Comparison of ENCODE assay signal across 7 cellular contexts in genomic region chr22:46652081-46652929, GRCh38. TPM values are rescaled to one million over a fixed set of nuclear protein-coding genes. Genes with fewer than 3 reads are reported as not detected.
DNase-seq lines count a peak whose midpoint lies in the region; ATAC-seq and TF ChIP-seq lines count a peak whose summit lies in the region.

No MANE protein-coding gene starts in this region.

- H4K20me1 ChIP-seq in hepatocyte (ENCODE audit: insufficient read depth, poor library complexity, severe bottlenecking), result peaks cover 3% of the 10 kb centered on the region

- H3K36me3 ChIP-seq in hepatocyte (replicated peaks; ENCODE audit: insufficient read depth, low read depth), result no peaks in the 10 kb centered on the region

- peak overlapping the region; percentile 22 for H3K4me3 Mint-ChIP-seq in stimulated activated effector memory CD8-positive, alpha-beta T cell treated with anti-CD3 and anti-CD28 coated beads, Interleukin-12 subunit alpha, Interleukin-12 subunit beta, amount 100 ng/mL, for 72 hours

- no peaks in the 10 kb centered on the region for H3K9me3 Mint-ChIP-seq in stimulated activated effector memory CD8-positive, alpha-beta T cell treated with anti-CD3 and anti-CD28 coated beads, Interleukin-12 subunit alpha, Interleukin-12 subunit beta, amount 100 ng/mL, for 72 hours

- peaks cover 52% of the 10 kb centered on the region for H3K4me1 Mint-ChIP-seq in stimulated activated effector memory CD8-positive, alpha-beta T cell treated with anti-CD3 and anti-CD28 coated beads, Interleukin-12 subunit alpha, Interleukin-12 subunit beta, amount 100 ng/mL, for 72 hours

- peaks cover 26% of the 10 kb centered on the region for H3K4me1 ChIP-seq in hepatocyte (ENCODE audit: insufficient read depth)

- H3K4me2 ChIP-seq in hepatocyte, result peak overlapping the region; percentile 44

- no peak for TF ChIP-seq CTCF in hepatocyte (IDR thresholded peaks at IDR 0.05; ENCODE audit: poor library complexity)

- H3K4me3 ChIP-seq in hepatocyte, result no peak overlapping the region

- no peaks in the 10 kb centered on the region for H3K27me3 ChIP-seq in hepatocyte

- H3K79me2 ChIP-seq in hepatocyte, result peaks cover 45% of the 10 kb centered on the region

- H2AFZ ChIP-seq in hepatocyte, result no peak overlapping the region

- H3K36me3 Mint-ChIP-seq in stimulated activated effector memory CD8-positive, alpha-beta T cell treated with anti-CD3 and anti-CD28 coated beads, Interleukin-12 subunit alpha, Interleukin-12 subunit beta, amount 100 ng/mL, for 72 hours, result no peaks in the 10 kb centered on the region

- WGBS in hepatocyte (ENCODE audit: low lambda C conversion rate, missing lambda C conversion rate), result 63% methylated on average over 23 of the region's 23 CpGs

- peak overlapping the region; percentile 57 for H3K27ac ChIP-seq in angular gyrus (ENCODE audit: low read depth, low read length)
- H3K27ac ChIP-seq in hepatocyte, result peak overlapping the region; percentile 89

- DNase-seq in HuH-7.5 (ENCODE audit: low spot score) (peak; percentile 89), hepatocyte (ENCODE audit: low spot score) (peak; percentile 67)
- DNase-seq in stimulated activated effector memory CD8-positive, alpha-beta T cell treated with anti-CD3 and anti-CD28 coated beads, Interleukin-12 subunit alpha, Interleukin-12 subunit beta, amount 100 ng/mL, for 72 hours (ENCODE audit: low spot score in 2 of 2), result no peak

- peak overlapping the region; percentile 77 for H3K27ac Mint-ChIP-seq in stimulated activated effector memory CD8-positive, alpha-beta T cell treated with anti-CD3 and anti-CD28 coated beads, Interleukin-12 subunit alpha, Interleukin-12 subunit beta, amount 100 ng/mL, for 72 hours

- peak; percentile 29 for ATAC-seq in stimulated activated effector memory CD8-positive, alpha-beta T cell treated with anti-CD3 and anti-CD28 coated beads, Interleukin-12 subunit alpha, Interleukin-12 subunit beta, amount 100 ng/mL, for 72 hours
- ATAC-seq in GM18520 (IDR thresholded peaks at IDR 0.05; ENCODE audit: unreplicated experiment), result no peak
- no peak for ATAC-seq in HG03457 (IDR thresholded peaks at IDR 0.05; ENCODE audit: unreplicated experiment)
- ATAC-seq in GM18502 (IDR thresholded peaks at IDR 0.05; ENCODE audit: poor library complexity, unreplicated experiment), result no peak

- H3K9me3 ChIP-seq in hepatocyte (ENCODE audit: low read depth), result no peaks in the 10 kb centered on the region

- H3K9me2 ChIP-seq in hepatocyte (replicated peaks; ENCODE audit: insufficient read depth), result no peaks in the 10 kb centered on the region

RNA-seq across cellular contexts. Expression of gene GRAMD4, which starts 32.1 kb away (rescaled TPM):
- 21.2 and 21.8 TPM in 2 replicates for total RNA-seq in hepatocyte
- 31.0 and 32.6 TPM in 2 replicates for polyA plus RNA-seq in hepatocyte

Comparison
In these comparisons a context has a peak if more than half of its experiments do, and no peak if none do; other contexts are left out.
1. DNase-seq: peak in HuH-7.5 (single experiment) and hepatocyte (single experiment); none in stimulated activated effector memory CD8-positive, alpha-beta T cell treated with anti-CD3 and anti-CD28 coated beads, Interleukin-12 subunit alpha, Interleukin-12 subunit beta, amount 100 ng/mL, for 72 hours (0 of 2).